Comparison of ENCODE assay signal across 1 cellular context in genomic region chr2:200820573-200820972, GRCh38.
TF ChIP-seq lines count a peak whose summit lies in the region.

No MANE protein-coding gene starts in this region.

TF ChIP-seq in A549, 52 proteins besides CTCF, POLR2A, EP300 and RAD21:
- TF ChIP-seq POLR2AphosphoS2 (conservative IDR thresholded peaks at IDR 0.05; ENCODE audit: low read length) (peak; percentile 88; the same call in 1 of the 2 replicates), CBX8 (IDR thresholded peaks at IDR 0.05) (no peak), ZNF302 (CRISPR knock-in tag; IDR thresholded peaks at IDR 0.05) (no peak), HEYL (CRISPR knock-in tag; IDR thresholded peaks at IDR 0.05) (no peak)
